ENCODE assay signal across 18 cellular contexts in the genomic region with DNA sequence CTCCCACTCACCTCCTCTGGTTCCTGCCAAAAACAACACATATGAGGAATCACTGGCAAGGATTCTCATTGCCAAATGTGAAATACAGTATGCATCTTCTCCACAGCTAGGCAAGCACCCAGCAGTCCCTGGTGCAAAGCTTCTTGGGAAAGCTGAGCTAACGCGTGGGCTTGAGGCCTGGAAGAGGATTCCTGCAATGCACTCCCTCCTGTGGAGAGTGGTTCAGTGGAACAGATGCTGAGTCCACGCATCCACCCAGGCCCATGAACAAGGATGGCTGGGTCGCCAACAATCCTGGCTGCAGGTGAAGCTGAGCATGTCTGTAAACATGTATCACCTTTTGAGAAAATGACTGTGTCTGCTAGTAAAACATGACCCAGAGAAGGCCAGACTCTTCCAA.
"Had no signal": no experiment of that assay in that cellular context is flagged by ENCODE, and none has a peak within 500 bp of the region (broad histone marks: within the 10 kb centered on the region; RNA-seq: fewer than 3 reads in every experiment).

No MANE protein-coding gene starts in this region.

- H3K27ac Mint-ChIP-seq: mesothelial cell of epicardium; natural killer cell treated with Interleukin-12 subunit alpha and Interleukin-12 subunit beta and Interleukin-15 and Interleukin-18, amount 100 ng/mL, for 72 hours; type B pancreatic cell had no signal

- H3K27ac ChIP-seq: hepatocyte, psoas muscle, sigmoid colon, stomach, suprapubic skin, thyroid gland had no signal

- H3K4me1 Mint-ChIP-seq: central memory CD8-positive, alpha-beta T cell had no signal

- H3K9me3 ChIP-seq: psoas muscle, thyroid gland had no signal

- H3K27me3 ChIP-seq: hepatocyte, sigmoid colon, stomach, suprapubic skin, thyroid gland had no signal

- H3K4me1 ChIP-seq: psoas muscle, sigmoid colon, stomach, suprapubic skin, thyroid gland had no signal

- H3K36me3 ChIP-seq: sigmoid colon, stomach, suprapubic skin, thyroid gland had no signal

- H3K27me3 Mint-ChIP-seq: type B pancreatic cell had no signal

- ATAC-seq: esophagus mucosa, psoas muscle had no signal

- DNase-seq: effector memory CD4-positive, alpha-beta T cell; foreskin melanocyte; occipital lobe; psoas muscle; retina; sigmoid colon; small intestine; stimulated activated CD4-positive, alpha-beta T cell treated with anti-CD3 and anti-CD28 coated beads, Interleukin-12 subunit alpha, Interleukin-12 subunit beta, amount 100 ng/mL, for 4 hours; stimulated activated naive CD4-positive, alpha-beta T cell; stomach; thyroid gland had no signal

- H3K4me3 ChIP-seq: hepatocyte, psoas muscle, sigmoid colon, stomach, suprapubic skin, thyroid gland had no signal

- H3K4me3 Mint-ChIP-seq: central memory CD8-positive, alpha-beta T cell; mesothelial cell of epicardium; natural killer cell treated with Interleukin-12 subunit alpha and Interleukin-12 subunit beta and Interleukin-15 and Interleukin-18, amount 100 ng/mL, for 72 hours; type B pancreatic cell had no signal

- H3K9me3 Mint-ChIP-seq: central memory CD8-positive, alpha-beta T cell; natural killer cell treated with Interleukin-12 subunit alpha and Interleukin-12 subunit beta and Interleukin-15 and Interleukin-18, amount 100 ng/mL, for 72 hours had no signal

- H3K36me3 Mint-ChIP-seq: mesothelial cell of epicardium; natural killer cell treated with Interleukin-12 subunit alpha and Interleukin-12 subunit beta and Interleukin-15 and Interleukin-18, amount 100 ng/mL, for 72 hours; type B pancreatic cell had no signal
